Comparison of ENCODE assay signal across 9 cellular contexts in the genomic region with DNA sequence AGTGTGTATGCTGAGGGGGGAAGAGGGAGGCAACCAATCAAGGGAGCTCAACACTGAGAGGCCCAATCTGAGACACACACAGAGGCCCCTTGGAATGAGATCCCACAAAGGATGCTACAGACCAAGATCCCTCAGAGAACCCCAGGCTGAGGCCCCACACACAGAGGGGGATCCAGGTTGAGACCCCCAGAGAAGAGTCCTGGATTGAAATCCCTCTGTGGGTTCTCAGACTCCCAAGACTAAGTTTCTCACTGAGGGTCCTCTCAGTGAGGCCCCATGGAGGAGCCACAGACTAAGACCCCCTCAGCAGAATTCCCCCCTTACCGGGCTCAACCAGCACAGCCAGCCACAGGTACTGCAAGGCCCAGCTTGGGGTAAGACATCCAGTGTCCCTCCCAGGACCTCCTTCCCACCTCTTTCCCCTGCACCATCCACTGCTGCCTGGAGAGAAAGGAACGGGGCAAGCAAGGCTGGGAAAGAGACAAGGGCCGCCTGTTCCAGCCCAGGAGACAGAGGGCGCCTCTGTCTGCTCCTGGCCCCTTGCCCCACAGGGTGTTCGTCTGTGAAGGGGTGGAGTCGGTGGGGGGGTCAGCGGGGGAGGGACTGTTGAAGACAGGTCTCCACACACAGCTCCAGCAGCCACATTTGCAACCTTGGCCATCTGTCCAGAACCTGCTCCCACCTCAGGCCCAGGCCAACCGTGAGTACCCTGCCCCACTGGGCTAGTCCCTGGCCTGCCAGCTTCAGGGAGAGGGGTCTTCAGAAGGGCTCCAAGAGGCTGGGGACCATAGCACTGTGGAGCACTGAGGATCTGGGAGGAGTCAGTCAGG. TPM values are rescaled to one million over a fixed set of nuclear protein-coding genes. Genes with fewer than 3 reads are reported as not detected.
DNase-seq lines count a peak whose midpoint lies in the region; ATAC-seq and TF ChIP-seq lines count a peak whose summit lies in the region.
"Had no signal": no experiment of that assay in that cellular context is flagged by ENCODE, and none has a peak within 500 bp of the region (broad histone marks: within the 10 kb centered on the region; RNA-seq: fewer than 3 reads in every experiment).

S100A1 (plus strand) TSS at position 638 of the 830 bp plus-strand sequence. CDS start 2,088 bp downstream, outside the sequence.

- H2BK12ac ChIP-seq in mesenchymal stem cell (ENCODE audit: low read length in 2 of 2) = peak within 1 kb of the TSS; percentile 29 to 94

- peak within 1 kb of the TSS; percentile 73 for H2BK120ac ChIP-seq in mesenchymal stem cell (ENCODE audit: low read depth, low read length)

- peak within 1 kb of the TSS; percentile 57 for H2AFZ ChIP-seq in mesenchymal stem cell (ENCODE audit: low read depth, low read length)

- H3K36me3 ChIP-seq in duodenal mucosa (ENCODE audit: control insufficient read depth in 1 of 2, insufficient read depth in 2 of 2, low read length in 2 of 2) = no peaks in the 10 kb centered on the region
- H3K36me3 ChIP-seq in mesenchymal stem cell (ENCODE audit: control insufficient read depth in 1 of 2, insufficient read depth in 2 of 2, low read depth in 1 of 2, low read length in 2 of 2) = peaks cover 9 to 33% of the 10 kb centered on the region in 2 experiments
- peaks cover 0 to 14% (median 0%) of the 10 kb centered on the region in 3 donors for H3K36me3 ChIP-seq in tibial nerve

- H3K14ac ChIP-seq in mesenchymal stem cell (ENCODE audit: low read length in 2 of 2) = peak within 1 kb of the TSS in 1 of 2 experiments; percentile 55

- TF ChIP-seq CTCF in tibial nerve (IDR thresholded peaks at IDR 0.05) = peak in 1 of 5 experiments; percentile 7

- H3K4ac ChIP-seq in mesenchymal stem cell (ENCODE audit: low read depth in 1 of 2, low read length in 2 of 2) = peak within 1 kb of the TSS; percentile 78 to 97

- no peak for ATAC-seq in GM18907 (IDR thresholded peaks at IDR 0.05; ENCODE audit: unreplicated experiment)

- peak within 1 kb of the TSS; percentile 88 for H4K8ac ChIP-seq in mesenchymal stem cell (ENCODE audit: low read length)

- H3K27ac ChIP-seq in duodenal mucosa (ENCODE audit: low read depth, low read length) = peak within 1 kb of the TSS; percentile 76
- H3K27ac ChIP-seq in mesenchymal stem cell (ENCODE audit: low read length, poor library complexity, severe bottlenecking) = peak within 1 kb of the TSS; percentile 97
- H3K27ac ChIP-seq in tibial nerve = peak within 1 kb of the TSS; percentile 79 to 96 (median 86)

- H3K4me3 ChIP-seq in duodenal mucosa (ENCODE audit: low read depth in 1 of 2, low read length in 2 of 2) = peak within 1 kb of the TSS; percentile 63 to 76
- H3K4me3 ChIP-seq in mesenchymal stem cell (ENCODE audit: insufficient read depth in 1 of 2, low read depth in 1 of 2, low read length in 2 of 2) = peak within 1 kb of the TSS in 1 of 2 experiments; percentile 88
- peak within 1 kb of the TSS; percentile 25 to 56 (median 48) for H3K4me3 ChIP-seq in tibial nerve

- H2BK15ac ChIP-seq in mesenchymal stem cell (ENCODE audit: low read depth, poor library complexity, severe bottlenecking) = peak within 1 kb of the TSS; percentile 92

- peak within 1 kb of the TSS; percentile 93 for H4K91ac ChIP-seq in mesenchymal stem cell (ENCODE audit: low read length)

- H3K4me1 ChIP-seq in duodenal mucosa (ENCODE audit: control insufficient read depth in 1 of 2, insufficient read depth in 2 of 2, low read length in 2 of 2) (peaks cover 24 to 27% of the 10 kb centered on the region in 2 donors), mesenchymal stem cell (ENCODE audit: control insufficient read depth, insufficient read depth, low read depth, low read length) (peaks cover 33% of the 10 kb centered on the region), tibial nerve (peaks cover 0 to 64% (median 24%) of the 10 kb centered on the region in 4 donors)

- H3K9me3 ChIP-seq in duodenal mucosa (ENCODE audit: control insufficient read depth in 1 of 2, low read length in 2 of 2) (no peaks in the 10 kb centered on the region), mesenchymal stem cell (ENCODE audit: control insufficient read depth, low read length) (no peaks in the 10 kb centered on the region), tibial nerve (no peaks in the 10 kb centered on the region)

- no peak within 1 kb of the TSS for H3K23ac ChIP-seq in mesenchymal stem cell (ENCODE audit: low read length in 2 of 2)

- H3K9ac ChIP-seq in duodenal mucosa (ENCODE audit: low read depth in 1 of 2, low read length in 2 of 2) = peak within 1 kb of the TSS; percentile 76 to 83
- H3K9ac ChIP-seq in mesenchymal stem cell (ENCODE audit: low read length) = peak within 1 kb of the TSS; percentile 96

- peaks cover 5% of the 10 kb centered on the region for H3K79me1 ChIP-seq in mesenchymal stem cell (replicated peaks; ENCODE audit: low read length, poor library complexity, severe bottlenecking)

- peak within 1 kb of the TSS; percentile 49 for H2AK5ac ChIP-seq in mesenchymal stem cell (ENCODE audit: low read length, severe bottlenecking)

- no peak for TF ChIP-seq EP300 in tibial nerve (IDR thresholded peaks at IDR 0.05)

- 85% methylated on average over 8 of the region's 8 CpGs for WGBS in mesenchymal stem cell
- WGBS in tibial nerve, 2 donors = 52 to 59% methylated on average over 3 to 8 of the region's 8 CpGs

- peak within 1 kb of the TSS; percentile 51 for H2BK5ac ChIP-seq in mesenchymal stem cell (ENCODE audit: low read depth, low read length, poor library complexity, severe bottlenecking)

- H3K18ac ChIP-seq in mesenchymal stem cell (ENCODE audit: low read depth in 1 of 2, low read length in 2 of 2) = peak within 1 kb of the TSS; percentile 95 to 96

- DNase-seq in NCI-H82 (lab: John Stamatoyannopoulos, UW) (peak; percentile 58), NCI-H82 treated with DMSO at 0.1 percent for 48 hours (lab: John Stamatoyannopoulos, UW; ENCODE audit: unreplicated experiment) (no peak), mesenchymal stem cell (no peak), tibial nerve (ENCODE audit: low spot score in 2 of 2) (no peak), NOMO-1 (lab: John Stamatoyannopoulos, UW; ENCODE audit: unreplicated experiment in 2 of 2) (no peak)
- DNase-seq in activated CD4-positive, alpha-beta T cell treated with anti-CD3 and anti-CD28 coated beads, Interleukin-2, amount 50 U/mL, for 4 hours = no peak
- DNase-seq: AML-193 had no signal

- H3K27me3 ChIP-seq in duodenal mucosa (ENCODE audit: control insufficient read depth in 1 of 2, insufficient read depth in 2 of 2, low read length in 2 of 2) (no peaks in the 10 kb centered on the region), mesenchymal stem cell (ENCODE audit: control insufficient read depth in 1 of 2, insufficient read depth in 1 of 2, low read length in 2 of 2) (no peaks in the 10 kb centered on the region), tibial nerve (no peaks in the 10 kb centered on the region)

- TF ChIP-seq POLR2A in tibial nerve (IDR thresholded peaks at IDR 0.05) = no peak

- peak within 1 kb of the TSS; percentile 74 for H3K4me2 ChIP-seq in mesenchymal stem cell (ENCODE audit: low read length, poor library complexity, severe bottlenecking)

RNA-seq across cellular contexts. Expression of gene S100A1, which starts in this region (rescaled TPM):
- 0.29 TPM for polyA plus RNA-seq in mesenchymal stem cell (2013, experiment 1 of 2)
- 0.25 TPM for polyA plus RNA-seq in mesenchymal stem cell (2013, experiment 2 of 2)
- total RNA-seq in tibial nerve = 100 to 1,000 TPM in 1 of 4 donors, 10 to 100 TPM in 3; 41.4 to 102 (median 69.2) TPM
